In the genomic region with DNA sequence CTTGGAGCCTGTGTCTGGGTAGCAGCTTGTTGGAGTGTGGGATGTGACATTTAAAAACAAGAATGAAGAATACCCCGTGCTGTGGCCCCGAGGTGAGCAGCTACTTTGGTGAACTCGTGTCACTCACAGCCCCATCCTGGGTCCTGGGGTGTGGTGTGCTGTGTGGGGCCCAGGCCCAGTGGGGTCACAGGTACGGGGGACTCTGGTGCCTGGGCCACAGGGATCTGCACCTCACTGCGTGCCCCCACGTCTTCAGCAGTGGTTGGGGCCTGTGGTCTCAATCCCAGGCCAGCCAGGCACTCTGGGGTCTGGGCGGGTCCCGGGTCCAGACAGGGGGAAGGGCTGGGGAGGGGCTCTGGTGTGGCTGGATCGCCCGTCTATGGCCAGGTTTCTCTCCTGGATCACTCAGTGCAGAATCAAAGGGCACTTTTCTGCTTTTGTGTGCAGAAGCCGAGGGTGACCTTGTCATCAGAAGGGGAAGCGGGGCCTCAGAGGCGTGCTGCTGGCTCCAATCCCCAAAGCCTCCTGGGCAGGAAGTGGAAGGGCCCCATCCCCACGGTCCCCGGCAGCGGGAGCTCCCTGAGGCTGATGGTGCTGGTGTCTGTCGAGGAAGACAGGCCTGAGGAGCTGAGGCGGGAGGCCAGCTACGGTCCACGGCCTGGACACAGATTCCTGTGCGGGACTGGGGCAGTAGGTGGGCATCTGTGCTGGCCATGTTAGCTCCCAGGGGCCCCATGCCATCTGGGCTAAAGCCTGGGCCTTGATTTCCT, we compare ENCODE assay signal across 1 cellular context.
TF ChIP-seq lines count a peak whose summit lies in the region.

No MANE protein-coding gene starts in this region.

TF ChIP-seq in HepG2, 621 proteins besides CTCF, POLR2A, EP300 and RAD21 (continued from another document and continues in another):
- TF ChIP-seq DMTF1 (CRISPR knock-in tag; IDR thresholded peaks at IDR 0.05): no peak
- TF ChIP-seq SOX13 (IDR thresholded peaks at IDR 0.05): peak; percentile 70; the same call in 1 of the 2 replicates
- TF ChIP-seq SOX13 (CRISPR knock-in tag; conservative IDR thresholded peaks at IDR 0.05 in 1 of 2, IDR thresholded peaks at IDR 0.05 in 1 of 2): peak in 1 of 2 experiments; percentile 76; a peak in 2 of 4 replicates
- TF ChIP-seq PCBP2 (optimal IDR thresholded peaks at IDR 0.05; ENCODE audit: low read depth, low read length, poor library complexity, severe bottlenecking): no peak
- TF ChIP-seq FIP1L1 (IDR thresholded peaks at IDR 0.05; ENCODE audit: borderline replicate concordance, insufficient read depth, low read depth, low read length): no peak
- TF ChIP-seq, protein P1, sequence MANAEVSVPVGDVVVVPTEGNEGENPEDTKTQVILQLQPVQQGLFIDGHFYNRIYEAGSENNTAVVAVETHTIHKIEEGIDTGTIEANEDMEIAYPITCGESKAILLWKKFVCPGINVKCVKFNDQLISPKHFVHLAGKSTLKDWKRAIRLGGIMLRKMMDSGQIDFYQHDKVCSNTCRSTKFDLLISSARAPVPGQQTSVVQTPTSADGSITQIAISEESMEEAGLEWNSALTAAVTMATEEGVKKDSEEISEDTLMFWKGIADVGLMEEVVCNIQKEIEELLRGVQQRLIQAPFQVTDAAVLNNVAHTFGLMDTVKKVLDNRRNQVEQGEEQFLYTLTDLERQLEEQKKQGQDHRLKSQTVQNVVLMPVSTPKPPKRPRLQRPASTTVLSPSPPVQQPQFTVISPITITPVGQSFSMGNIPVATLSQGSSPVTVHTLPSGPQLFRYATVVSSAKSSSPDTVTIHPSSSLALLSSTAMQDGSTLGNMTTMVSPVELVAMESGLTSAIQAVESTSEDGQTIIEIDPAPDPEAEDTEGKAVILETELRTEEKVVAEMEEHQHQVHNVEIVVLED (CRISPR knock-in tag; IDR thresholded peaks at IDR 0.05; ENCODE audit: borderline replicate concordance): peak; percentile 40; the same call in 1 of the 2 replicates
- TF ChIP-seq, protein P2, sequence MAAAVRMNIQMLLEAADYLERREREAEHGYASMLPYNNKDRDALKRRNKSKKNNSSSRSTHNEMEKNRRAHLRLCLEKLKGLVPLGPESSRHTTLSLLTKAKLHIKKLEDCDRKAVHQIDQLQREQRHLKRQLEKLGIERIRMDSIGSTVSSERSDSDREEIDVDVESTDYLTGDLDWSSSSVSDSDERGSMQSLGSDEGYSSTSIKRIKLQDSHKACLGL (CRISPR knock-in tag; IDR thresholded peaks at IDR 0.05): peak; percentile 75
- TF ChIP-seq, protein P3, sequence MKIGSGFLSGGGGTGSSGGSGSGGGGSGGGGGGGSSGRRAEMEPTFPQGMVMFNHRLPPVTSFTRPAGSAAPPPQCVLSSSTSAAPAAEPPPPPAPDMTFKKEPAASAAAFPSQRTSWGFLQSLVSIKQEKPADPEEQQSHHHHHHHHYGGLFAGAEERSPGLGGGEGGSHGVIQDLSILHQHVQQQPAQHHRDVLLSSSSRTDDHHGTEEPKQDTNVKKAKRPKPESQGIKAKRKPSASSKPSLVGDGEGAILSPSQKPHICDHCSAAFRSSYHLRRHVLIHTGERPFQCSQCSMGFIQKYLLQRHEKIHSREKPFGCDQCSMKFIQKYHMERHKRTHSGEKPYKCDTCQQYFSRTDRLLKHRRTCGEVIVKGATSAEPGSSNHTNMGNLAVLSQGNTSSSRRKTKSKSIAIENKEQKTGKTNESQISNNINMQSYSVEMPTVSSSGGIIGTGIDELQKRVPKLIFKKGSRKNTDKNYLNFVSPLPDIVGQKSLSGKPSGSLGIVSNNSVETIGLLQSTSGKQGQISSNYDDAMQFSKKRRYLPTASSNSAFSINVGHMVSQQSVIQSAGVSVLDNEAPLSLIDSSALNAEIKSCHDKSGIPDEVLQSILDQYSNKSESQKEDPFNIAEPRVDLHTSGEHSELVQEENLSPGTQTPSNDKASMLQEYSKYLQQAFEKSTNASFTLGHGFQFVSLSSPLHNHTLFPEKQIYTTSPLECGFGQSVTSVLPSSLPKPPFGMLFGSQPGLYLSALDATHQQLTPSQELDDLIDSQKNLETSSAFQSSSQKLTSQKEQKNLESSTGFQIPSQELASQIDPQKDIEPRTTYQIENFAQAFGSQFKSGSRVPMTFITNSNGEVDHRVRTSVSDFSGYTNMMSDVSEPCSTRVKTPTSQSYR (CRISPR knock-in tag; IDR thresholded peaks at IDR 0.05; ENCODE audit: borderline replicate concordance): peak; percentile 63
- peak; percentile 45; the same call in 1 of the 2 replicates for TF ChIP-seq ZMYM3 (CRISPR knock-in tag; IDR thresholded peaks at IDR 0.05)
- TF ChIP-seq ZMYM4 (CRISPR knock-in tag; IDR thresholded peaks at IDR 0.05): peak; percentile 91
- peak; percentile 78 for TF ChIP-seq SOX5 (CRISPR knock-in tag; IDR thresholded peaks at IDR 0.05; ENCODE audit: borderline replicate concordance)
- TF ChIP-seq ZNF570 (CRISPR knock-in tag; IDR thresholded peaks at IDR 0.05; ENCODE audit: borderline replicate concordance): no peak
- no peak for TF ChIP-seq FOXP1 (IDR thresholded peaks at IDR 0.05)
- peak; percentile 17; the same call in 1 of the 2 replicates for TF ChIP-seq FOXP1 (CRISPR knock-in tag; IDR thresholded peaks at IDR 0.05)
- TF ChIP-seq, protein P4, sequence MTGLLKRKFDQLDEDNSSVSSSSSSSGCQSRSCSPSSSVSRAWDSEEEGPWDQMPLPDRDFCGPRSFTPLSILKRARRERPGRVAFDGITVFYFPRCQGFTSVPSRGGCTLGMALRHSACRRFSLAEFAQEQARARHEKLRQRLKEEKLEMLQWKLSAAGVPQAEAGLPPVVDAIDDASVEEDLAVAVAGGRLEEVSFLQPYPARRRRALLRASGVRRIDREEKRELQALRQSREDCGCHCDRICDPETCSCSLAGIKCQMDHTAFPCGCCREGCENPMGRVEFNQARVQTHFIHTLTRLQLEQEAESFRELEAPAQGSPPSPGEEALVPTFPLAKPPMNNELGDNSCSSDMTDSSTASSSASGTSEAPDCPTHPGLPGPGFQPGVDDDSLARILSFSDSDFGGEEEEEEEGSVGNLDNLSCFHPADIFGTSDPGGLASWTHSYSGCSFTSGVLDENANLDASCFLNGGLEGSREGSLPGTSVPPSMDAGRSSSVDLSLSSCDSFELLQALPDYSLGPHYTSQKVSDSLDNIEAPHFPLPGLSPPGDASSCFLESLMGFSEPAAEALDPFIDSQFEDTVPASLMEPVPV (CRISPR knock-in tag; IDR thresholded peaks at IDR 0.05): peak; percentile 71; the same call in 1 of the 2 replicates
- TF ChIP-seq ZNF235 (CRISPR knock-in tag; IDR thresholded peaks at IDR 0.05; ENCODE audit: borderline replicate concordance): peak; percentile 96; the same call in 1 of the 2 replicates
- TF ChIP-seq ZBTB10 (CRISPR knock-in tag; IDR thresholded peaks at IDR 0.05; ENCODE audit: borderline replicate concordance): peak; percentile 87; the same call in 1 of the 2 replicates
- TF ChIP-seq ZNF788 (CRISPR knock-in tag; IDR thresholded peaks at IDR 0.05; ENCODE audit: borderline replicate concordance): peak; percentile 82; the same call in 1 of the 2 replicates
- TF ChIP-seq MTF1 (CRISPR knock-in tag; IDR thresholded peaks at IDR 0.05): peak; percentile 49; the same call in 1 of the 2 replicates
- TF ChIP-seq, protein P5, sequence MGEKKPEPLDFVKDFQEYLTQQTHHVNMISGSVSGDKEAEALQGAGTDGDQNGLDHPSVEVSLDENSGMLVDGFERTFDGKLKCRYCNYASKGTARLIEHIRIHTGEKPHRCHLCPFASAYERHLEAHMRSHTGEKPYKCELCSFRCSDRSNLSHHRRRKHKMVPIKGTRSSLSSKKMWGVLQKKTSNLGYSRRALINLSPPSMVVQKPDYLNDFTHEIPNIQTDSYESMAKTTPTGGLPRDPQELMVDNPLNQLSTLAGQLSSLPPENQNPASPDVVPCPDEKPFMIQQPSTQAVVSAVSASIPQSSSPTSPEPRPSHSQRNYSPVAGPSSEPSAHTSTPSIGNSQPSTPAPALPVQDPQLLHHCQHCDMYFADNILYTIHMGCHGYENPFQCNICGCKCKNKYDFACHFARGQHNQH (CRISPR knock-in tag; IDR thresholded peaks at IDR 0.05): peak; percentile 90
- TF ChIP-seq ZNF891 (CRISPR knock-in tag; IDR thresholded peaks at IDR 0.05): peak; percentile 92; the same call in 1 of the 2 replicates
- TF ChIP-seq KLF13 (CRISPR knock-in tag; IDR thresholded peaks at IDR 0.05): no peak
- TF ChIP-seq ZNF607 (CRISPR knock-in tag; IDR thresholded peaks at IDR 0.05; ENCODE audit: borderline replicate concordance): no peak
- no peak for TF ChIP-seq LCORL (IDR thresholded peaks at IDR 0.05)
- peak; percentile 96 for TF ChIP-seq LCORL (CRISPR knock-in tag; IDR thresholded peaks at IDR 0.05)
- peak; percentile 65 for TF ChIP-seq FOXA3 (CRISPR knock-in tag; IDR thresholded peaks at IDR 0.05)
- peak; percentile 75; the same call in 1 of the 2 replicates for TF ChIP-seq SNAPC4 (CRISPR knock-in tag; IDR thresholded peaks at IDR 0.05)
- TF ChIP-seq ZFX (CRISPR knock-in tag; IDR thresholded peaks at IDR 0.05; ENCODE audit: low read depth): peak; percentile 97
- TF ChIP-seq CBFB (CRISPR knock-in tag; IDR thresholded peaks at IDR 0.05): peak; percentile 73; the same call in 1 of the 2 replicates
- TF ChIP-seq, protein P6, sequence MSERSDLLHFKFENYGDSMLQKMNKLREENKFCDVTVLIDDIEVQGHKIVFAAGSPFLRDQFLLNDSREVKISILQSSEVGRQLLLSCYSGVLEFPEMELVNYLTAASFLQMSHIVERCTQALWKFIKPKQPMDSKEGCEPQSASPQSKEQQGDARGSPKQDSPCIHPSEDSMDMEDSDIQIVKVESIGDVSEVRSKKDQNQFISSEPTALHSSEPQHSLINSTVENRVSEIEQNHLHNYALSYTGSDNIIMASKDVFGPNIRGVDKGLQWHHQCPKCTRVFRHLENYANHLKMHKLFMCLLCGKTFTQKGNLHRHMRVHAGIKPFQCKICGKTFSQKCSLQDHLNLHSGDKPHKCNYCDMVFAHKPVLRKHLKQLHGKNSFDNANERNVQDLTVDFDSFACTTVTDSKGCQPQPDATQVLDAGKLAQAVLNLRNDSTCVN (CRISPR knock-in tag; IDR thresholded peaks at IDR 0.05; ENCODE audit: borderline replicate concordance): no peak; the same call in 1 of the 2 replicates
- TF ChIP-seq GATAD2A (CRISPR knock-in tag; IDR thresholded peaks at IDR 0.05): peak; percentile 89
